ENCODE assay signal across 1 cellular context in genomic region chr4:109969087-109969486, GRCh38.
TF ChIP-seq lines count a peak whose summit lies in the region.

No MANE protein-coding gene starts in this region.

TF ChIP-seq in GM12878, 131 proteins besides CTCF, POLR2A, EP300 and RAD21:
- no peak for TF ChIP-seq USF2 (IDR thresholded peaks at IDR 0.05; ENCODE audit: borderline replicate concordance, low read depth, low read length)
- TF ChIP-seq SPI1 (IDR thresholded peaks at IDR 0.05; ENCODE audit: borderline replicate concordance, insufficient read depth, low read depth, low read length) = peak; percentile 21; the same call in 1 of the 2 replicates
TF ChIP-seq in GM12878: peak in this region for 1.
